Comparison of ENCODE assay signal across 8 cellular contexts in the genomic region with DNA sequence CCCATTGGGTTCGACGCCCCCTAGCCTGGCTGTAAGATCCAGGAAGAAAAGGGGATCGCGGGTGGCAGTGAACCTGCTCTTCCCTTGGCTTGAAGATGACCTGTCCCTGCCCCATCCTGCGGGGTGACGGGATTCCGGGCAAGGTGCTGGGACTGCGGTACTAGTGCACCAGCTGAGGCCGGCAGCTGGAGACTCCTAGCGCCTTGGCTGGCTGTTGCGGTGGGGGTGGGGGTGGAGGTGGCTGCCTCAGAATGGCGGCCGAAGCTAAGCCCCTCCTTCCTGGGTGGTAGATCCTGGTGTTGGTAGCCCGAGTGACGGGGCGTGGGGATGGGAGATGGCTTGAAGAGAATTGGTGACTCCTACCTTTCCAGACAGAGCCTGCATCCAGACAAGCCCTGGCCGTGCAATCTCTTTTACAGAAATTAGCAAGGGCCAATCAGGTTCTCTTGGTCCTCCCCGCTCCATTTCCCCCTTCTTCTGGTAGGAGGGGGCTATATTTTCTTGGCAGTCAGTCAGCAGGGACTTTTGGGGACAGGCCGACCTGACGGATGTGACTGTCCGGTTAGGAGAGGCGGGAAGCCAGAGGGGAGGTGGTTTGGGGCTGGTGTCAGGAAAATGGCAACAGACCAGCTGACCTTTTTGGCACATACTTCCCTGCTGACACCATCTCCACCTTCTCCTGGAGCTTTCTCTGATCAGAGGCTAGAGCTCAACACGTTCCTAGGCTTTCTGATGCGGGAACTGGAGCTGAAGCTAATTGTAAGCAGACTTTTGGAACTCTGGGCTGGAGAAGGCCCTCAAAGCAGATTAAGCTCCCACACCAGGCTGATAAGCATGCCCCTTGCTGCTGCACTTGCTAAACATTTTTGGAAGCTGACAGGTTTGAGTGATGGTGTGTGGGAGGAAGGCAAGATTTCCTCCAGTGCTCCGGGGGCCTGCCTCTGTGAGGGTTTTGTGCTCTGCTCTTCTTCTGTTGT. TPM values are rescaled to one million over a fixed set of nuclear protein-coding genes. Genes with fewer than 3 reads are reported as not detected.
DNase-seq lines count a peak whose midpoint lies in the region; ATAC-seq and TF ChIP-seq lines count a peak whose summit lies in the region.

No MANE protein-coding gene starts in this region.

- peaks cover 26% of the 10 kb centered on the region for H3K4me1 Mint-ChIP-seq in activated CD4-positive, alpha-beta T cell treated with anti-CD3 and anti-CD28 coated beads, Interleukin-2, amount 10 ng/mL, durations not matched to agents 7 days and 5 days

- H3K4me3 ChIP-seq in AG04450 (ENCODE audit: low read depth, low read length) (peak overlapping the region; percentile 85), body of pancreas (no peak overlapping the region), spleen (peak overlapping the region in 7 of 8 donors; percentile 51 to 74 (median 59))

- peak overlapping the region; percentile 99 for H3K27ac ChIP-seq in AG04450 (ENCODE audit: low read depth, low read length)
- H3K27ac ChIP-seq in body of pancreas = peak overlapping the region in 3 of 4 donors; percentile 1 to 73 (median 42)
- no peak overlapping the region for H3K27ac ChIP-seq in spleen

- CTCF ChIA-PET in AG04450 (lab: Charles Lee) = interaction anchor here (1.2 to 2.0 kb wide), 2 partner anchors 151 to 190 kb away, joined by 4 read pairs; no protein-coding TSS in a partner anchor
- CTCF ChIA-PET in activated CD4-positive, alpha-beta T cell treated with anti-CD3 and anti-CD28 coated beads, Interleukin-2, amount 10 ng/mL, durations not matched to agents 7 days and 5 days (lab: Charles Lee) = interaction anchor here (1.2 kb wide), 1 partner anchor 9 kb away, joined by 6 read pairs; no protein-coding TSS in a partner anchor

- H3K9me3 Mint-ChIP-seq in activated CD4-positive, alpha-beta T cell treated with anti-CD3 and anti-CD28 coated beads, Interleukin-2, amount 10 ng/mL, durations not matched to agents 7 days and 5 days = no peaks in the 10 kb centered on the region

- POLR2A ChIA-PET in AG04450 (lab: Yijun Ruan, JAX) = interaction anchor here (0.6 to 3.0 kb wide), 9 partner anchors 9 to 248 kb away, joined by 3 to 14 read pairs (median 4); no protein-coding TSS in a partner anchor
- POLR2A ChIA-PET in activated CD4-positive, alpha-beta T cell treated with anti-CD3 and anti-CD28 coated beads, Interleukin-2, amount 10 ng/mL, durations not matched to agents 7 days and 5 days (lab: Charles Lee) = no interaction called here

- H3K27me3 ChIP-seq in AG04450 (ENCODE audit: control insufficient read depth, insufficient read depth, low read length) (no peaks in the 10 kb centered on the region), body of pancreas (peaks cover 0 to 12% of the 10 kb centered on the region in 2 donors), spleen (replicated peaks in 1 of 7) (peaks cover 0 to 44% (median 28%) of the 10 kb centered on the region in 7 donors)

- ATAC-seq in body of pancreas (no peak), HG02798 (IDR thresholded peaks at IDR 0.05; ENCODE audit: poor library complexity, unreplicated experiment) (no peak)

- H3K36me3 ChIP-seq in body of pancreas (replicated peaks in 1 of 2; ENCODE audit: insufficient read depth in 1 of 2, low read depth in 2 of 2) = no peaks in the 10 kb centered on the region
- no peaks in the 10 kb centered on the region for H3K36me3 ChIP-seq in spleen

- intact Hi-C loops in body of pancreas (cut with DNase I) = no loop called here
- intact Hi-C loops in spleen (cut with DNase I; ENCODE audit: low total_unique reads) = no loop called here

- no peak for TF ChIP-seq POLR2A in body of pancreas (IDR thresholded peaks at IDR 0.05)
- TF ChIP-seq POLR2A in spleen (IDR thresholded peaks at IDR 0.05) = no peak

- H3K36me3 Mint-ChIP-seq in activated CD4-positive, alpha-beta T cell treated with anti-CD3 and anti-CD28 coated beads, Interleukin-2, amount 10 ng/mL, durations not matched to agents 7 days and 5 days (ENCODE audit: low read depth) = no peaks in the 10 kb centered on the region

- 27 to 61% methylated on average over 17 to 25 of the region's 25 CpGs for WGBS in body of pancreas, 2 donors
- 7 to 15% (median 10%) methylated on average over 21 to 25 of the region's 25 CpGs for WGBS in spleen, 5 donors

- TF ChIP-seq CTCF in AG04450 (IDR thresholded peaks at IDR 0.05; ENCODE audit: low read depth, low read length) (no peak), body of pancreas (IDR thresholded peaks at IDR 0.05) (no peak), spleen (IDR thresholded peaks at IDR 0.05 in 8 of 11, conservative IDR thresholded peaks at IDR 0.05 in 3 of 11) (no peak)

- H3K9me3 ChIP-seq in AG04450 (ENCODE audit: control insufficient read depth, insufficient read depth, low read length) = no peaks in the 10 kb centered on the region; the same call in 1 of the 2 replicates
- no peaks in the 10 kb centered on the region for H3K9me3 ChIP-seq in body of pancreas
- no peaks in the 10 kb centered on the region for H3K9me3 ChIP-seq in spleen

- H3K4me3 Mint-ChIP-seq in activated CD4-positive, alpha-beta T cell treated with anti-CD3 and anti-CD28 coated beads, Interleukin-2, amount 10 ng/mL, durations not matched to agents 7 days and 5 days = no peak overlapping the region

- peaks cover 58% of the 10 kb centered on the region for H3K27me3 Mint-ChIP-seq in activated CD4-positive, alpha-beta T cell treated with anti-CD3 and anti-CD28 coated beads, Interleukin-2, amount 10 ng/mL, durations not matched to agents 7 days and 5 days

- DNase-seq in AG04450 (ENCODE audit: low read depth, low spot score) (peak; percentile 51), M059J (ENCODE audit: low read depth) (peak; percentile 91), body of pancreas (peak in 3 of 4 donors; percentile 24 to 63 (median 34)), iPS-NIHi7 (ENCODE audit: extremely low spot score) (peak; percentile 31), spleen (no peak), COR-L47 (lab: John Stamatoyannopoulos, UW) (no peak)
- no peak for DNase-seq in activated CD4-positive, alpha-beta T cell treated with anti-CD3 and anti-CD28 coated beads, Interleukin-2, amount 10 ng/mL, durations not matched to agents 7 days and 5 days

- no peak overlapping the region for H3K27ac Mint-ChIP-seq in activated CD4-positive, alpha-beta T cell treated with anti-CD3 and anti-CD28 coated beads, Interleukin-2, amount 10 ng/mL, durations not matched to agents 7 days and 5 days

- H3K4me1 ChIP-seq in body of pancreas (peaks cover 33% of the 10 kb centered on the region), spleen (peaks cover 9 to 40% (median 30%) of the 10 kb centered on the region in 6 donors)

RNA-seq across cellular contexts. Expression of gene NAV2, which starts 2.0 kb away (rescaled TPM):
- polyA plus RNA-seq in AG04450 (2011; rRNA removed) (5.1 and 7.2 TPM in 2 replicates), spleen (1 to 10 TPM in 1 of 3 donors, under 1 TPM in 2; 0.46 to 1.3 (median 0.48) TPM)
- 22.0 and 25.3 TPM in 2 replicates for polyA minus RNA-seq in AG04450 (2011; rRNA and poly(A)+ RNA removed)
- total RNA-seq in M059J (2014; rRNA removed; shearing (Covaris generic)) = 6.4 and 15.6 TPM in 2 replicates
- total RNA-seq in body of pancreas (10 to 100 TPM; 26.4 to 35.5 TPM), spleen (10 to 100 TPM in 1 of 7 donors, 1 to 10 TPM in 6; 2.6 to 11.6 (median 6.2) TPM)
- total RNA-seq in activated CD4-positive, alpha-beta T cell treated with anti-CD3 and anti-CD28 coated beads, Interleukin-2, amount 10 ng/mL, durations not matched to agents 7 days and 5 days = 1 to 10 TPM in 1 of 2 experiments, under 1 TPM in 1; 0.29 to 1.1 TPM

Comparison
In these comparisons a context has a peak if more than half of its experiments do, and no peak if none do; other contexts are left out.
1. DNase-seq: peak in AG04450 (single experiment), M059J (single experiment), body of pancreas (3 of 4) and iPS-NIHi7 (single experiment); none in spleen (single experiment), COR-L47 (single experiment) and activated CD4-positive, alpha-beta T cell treated with anti-CD3 and anti-CD28 coated beads, Interleukin-2, amount 10 ng/mL, durations not matched to agents 7 days and 5 days (single experiment).
2. H3K27ac ChIP-seq: peak in AG04450 (single experiment) and body of pancreas (3 of 4); none in spleen (0 of 8).
3. H3K4me3 ChIP-seq: peak in AG04450 (single experiment) and spleen (7 of 8); none in body of pancreas (0 of 2).